In the genomic region with DNA sequence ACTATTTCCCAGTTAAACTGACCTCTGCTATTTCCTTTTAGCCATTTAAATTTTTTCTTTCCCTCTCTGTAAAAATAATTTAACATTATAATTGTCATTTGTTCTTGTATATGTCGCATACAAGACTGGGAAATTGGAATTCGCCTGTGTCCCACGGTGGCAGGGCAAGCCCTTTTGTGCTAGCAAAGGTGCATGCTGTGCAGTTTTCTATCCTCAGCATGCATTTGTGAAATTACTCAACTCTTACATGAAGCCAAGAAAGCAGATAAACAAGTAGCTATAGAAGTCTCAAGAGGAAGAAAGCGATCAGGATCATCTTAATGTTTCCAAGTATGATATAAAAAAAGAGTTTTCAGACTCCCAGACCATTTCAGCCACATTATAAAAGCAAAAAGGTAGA, we compare ENCODE assay signal across 1 cellular context.
TF ChIP-seq lines count a peak whose summit lies in the region.

No MANE protein-coding gene starts in this region.

TF ChIP-seq in GM23338, 12 proteins besides CTCF, POLR2A, EP300 and RAD21 (continued from another document):
- TF ChIP-seq REST (IDR thresholded peaks at IDR 0.05; ENCODE audit: unreplicated experiment) (no peak), POLR2AphosphoS5 (IDR thresholded peaks at IDR 0.05; ENCODE audit: low read depth) (no peak), ZNF462 (CRISPR knock-in tag; IDR thresholded peaks at IDR 0.05) (no peak), EZH2 (IDR thresholded peaks at IDR 0.05; ENCODE audit: low read depth, unreplicated experiment) (no peak), EZH2phosphoT487 (IDR thresholded peaks at IDR 0.05; ENCODE audit: unreplicated experiment) (no peak), NANOG (IDR thresholded peaks at IDR 0.05; ENCODE audit: borderline replicate concordance) (no peak), ZNF114 (CRISPR knock-in tag; IDR thresholded peaks at IDR 0.05) (no peak)
